38 cellular contexts compared by ENCODE assay signal in the genomic region with DNA sequence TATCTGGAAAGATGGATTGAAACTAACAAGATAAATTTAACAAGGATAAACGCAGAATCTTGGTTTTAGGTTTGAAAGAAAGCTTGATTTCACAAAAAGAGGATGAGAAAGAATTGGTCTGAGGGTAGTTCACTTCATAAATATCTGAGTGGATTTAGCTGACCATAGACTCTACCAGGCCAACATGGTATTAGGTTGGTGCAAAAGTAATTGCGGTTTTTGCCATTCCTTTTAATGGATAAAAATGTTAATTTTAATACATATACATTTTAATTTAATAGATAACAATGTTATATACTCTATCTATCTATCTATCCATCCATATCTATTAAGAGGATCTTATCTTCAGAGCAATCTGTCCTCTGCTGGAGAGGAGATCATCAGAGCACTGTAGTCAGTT.
"Had no signal": no experiment of that assay in that cellular context is flagged by ENCODE, and none has a peak within 500 bp of the region (broad histone marks: within the 10 kb centered on the region; RNA-seq: fewer than 3 reads in every experiment).

No MANE protein-coding gene starts in this region.

- H3K36me3 Mint-ChIP-seq: activated naive CD4-positive, alpha-beta T cell treated with anti-CD3 and anti-CD28 coated beads, Interleukin-2, amount 10 ng/mL, durations not matched to agents 7 days and 5 days; activated naive CD4-positive, alpha-beta T cell treated with anti-CD3 and anti-CD28 coated beads, Interleukin-2, amount 50 U/mL, for 24 hours; activated naive CD4-positive, alpha-beta T cell treated with anti-CD3 and anti-CD28 coated beads, Interleukin-2, amount 50 U/mL, for 72 hours; activated naive CD8-positive, alpha-beta T cell; brain had no signal

- H3K9me3 ChIP-seq: adrenal gland, ascending aorta, body of pancreas, breast epithelium had no signal

- ATAC-seq: activated naive CD4-positive, alpha-beta T cell treated with anti-CD3 and anti-CD28 coated beads, Interleukin-2, amount 50 U/mL, for 72 hours; activated naive CD8-positive, alpha-beta T cell treated with anti-CD3 and anti-CD28 coated beads, Interleukin-2, amount 50 U/mL, for 24 hours; activated T-cell treated with anti-CD3 and anti-CD28 coated beads, Interleukin-2, amount 50 U/mL, for 4 hours; activated T-cell treated with anti-CD3 and anti-CD28 coated beads, Interleukin-2, amount 50 U/mL, for 72 hours; activated T-helper 17 cell treated with anti-CD3 and anti-CD28 coated beads, Interleukin-2, amount 50 U/mL, for 72 hours; body of pancreas had no signal

- DNase-seq: activated effector memory CD4-positive, alpha-beta T cell treated with anti-CD3 and anti-CD28 coated beads, Interleukin-2, amount 50 U/mL, for 16 hours; activated effector memory CD4-positive, alpha-beta T cell treated with Interleukin-2 at 50 U/mL for 16 hours; activated gamma-delta T cell; activated gamma-delta T cell treated with Interleukin-2 at 50 U/mL for 16 hours; activated naive CD4-positive, alpha-beta T cell; activated naive CD4-positive, alpha-beta T cell treated with anti-CD3 and anti-CD28 coated beads for 36 hours; activated naive CD4-positive, alpha-beta T cell treated with anti-CD3 and anti-CD28 coated beads, Interleukin-2, amount 10 ng/mL, durations not matched to agents 7 days and 5 days; activated naive CD4-positive, alpha-beta T cell treated with anti-CD3 and anti-CD28 coated beads, Interleukin-2, amount 50 U/mL, for 16 hours; activated naive CD4-positive, alpha-beta T cell treated with Interleukin-2 at 50 U/mL for 16 hours; activated naive CD8-positive, alpha-beta T cell treated with anti-CD3 and anti-CD28 coated beads, Interleukin-2, amount 50 U/mL, for 24 hours; activated T-cell treated with anti-CD3 and anti-CD28 coated beads, Interleukin-2, amount 50 U/mL, for 1 hour; activated T-cell treated with anti-CD3 and anti-CD28 coated beads, Interleukin-2, amount 50 U/mL, for 24 hours; activated T-cell treated with anti-CD3 and anti-CD28 coated beads, Interleukin-2, amount 50 U/mL, for 4 hours; activated T-cell treated with anti-CD3 and anti-CD28 coated beads, Interleukin-2, amount 50 U/mL, for 48 hours; activated T-cell treated with anti-CD3 and anti-CD28 coated beads, Interleukin-2, amount 50 U/mL, for 72 hours; adrenal gland; amniotic stem cell; amygdala; anterior cingulate cortex; aorta; body of pancreas; brain microvascular endothelial cell; caudate nucleus; central memory CD4-positive, alpha-beta T cell; cerebellar nuclear complex had no signal

- H3K27me3 ChIP-seq: ascending aorta, body of pancreas, brain microvascular endothelial cell, cardiac muscle cell had no signal

- H3K4me1 Mint-ChIP-seq: activated naive CD4-positive, alpha-beta T cell treated with anti-CD3 and anti-CD28 coated beads, Interleukin-2, amount 10 ng/mL, durations not matched to agents 7 days and 5 days; activated naive CD4-positive, alpha-beta T cell treated with anti-CD3 and anti-CD28 coated beads, Interleukin-2, amount 50 U/mL, for 24 hours; activated naive CD8-positive, alpha-beta T cell treated with anti-CD3 and anti-CD28 coated beads, Interleukin-2, amount 50 U/mL, for 24 hours; activated T-helper 17 cell treated with anti-CD3 and anti-CD28 coated beads, Interleukin-2, amount 50 U/mL, for 72 hours; central memory CD8-positive, alpha-beta T cell had no signal

- H3K36me3 ChIP-seq: adrenal gland, ascending aorta, brain microvascular endothelial cell, breast epithelium, cardiac muscle cell had no signal

- H3K27ac Mint-ChIP-seq: activated naive CD4-positive, alpha-beta T cell treated with anti-CD3 and anti-CD28 coated beads for 36 hours; activated naive CD4-positive, alpha-beta T cell treated with anti-CD3 and anti-CD28 coated beads, Interleukin-2, amount 10 ng/mL, durations not matched to agents 7 days and 5 days; activated naive CD4-positive, alpha-beta T cell treated with anti-CD3 and anti-CD28 coated beads, Interleukin-2, amount 50 U/mL, for 24 hours; activated naive CD4-positive, alpha-beta T cell treated with anti-CD3 and anti-CD28 coated beads, Interleukin-2, amount 50 U/mL, for 72 hours; activated naive CD8-positive, alpha-beta T cell; activated naive CD8-positive, alpha-beta T cell treated with anti-CD3 and anti-CD28 coated beads, Interleukin-2, amount 50 U/mL, for 24 hours; activated T-cell treated with anti-CD3 and anti-CD28 coated beads, Interleukin-2, amount 50 U/mL, for 24 hours; activated T-cell treated with anti-CD3 and anti-CD28 coated beads, Interleukin-2, amount 50 U/mL, for 72 hours; activated T-helper 1 cell treated with anti-CD3 and anti-CD28 coated beads, Interleukin-12 subunit alpha, Interleukin-12 subunit beta, Interleukin-2, Interleukin-4 antibody, amounts not matched to agents 30 ng/mL and 10 ng/mL and 1 ng/mL, durations not matched to agents 14 hours and 24 hours and 36 hours; activated T-helper 17 cell treated with anti-CD3 and anti-CD28 coated beads, Interleukin-2, amount 50 U/mL, for 72 hours; activated T-helper 2 cell treated with anti-CD3 and anti-CD28 coated beads, Interferon-gamma antibody, Interleukin-2, Interleukin-4, amounts not matched to agents 10 μg/mL and 5 μg/mL and 100 μg/mL, durations not matched to agents 14 hours and 24 hours and 36 hours; brain had no signal

- H3K27ac ChIP-seq: adrenal gland, ascending aorta, body of pancreas, brain microvascular endothelial cell, breast epithelium, cardiac muscle cell had no signal

- H3K4me3 ChIP-seq: adrenal gland, ascending aorta, body of pancreas, breast epithelium, cardiac muscle cell had no signal

- FAIRE-seq: bronchial epithelial cell, colon had no signal

- H3K9me3 Mint-ChIP-seq: activated naive CD4-positive, alpha-beta T cell treated with anti-CD3 and anti-CD28 coated beads for 36 hours; activated naive CD4-positive, alpha-beta T cell treated with anti-CD3 and anti-CD28 coated beads, Interleukin-2, amount 10 ng/mL, durations not matched to agents 7 days and 5 days; activated naive CD4-positive, alpha-beta T cell treated with anti-CD3 and anti-CD28 coated beads, Interleukin-2, amount 50 U/mL, for 24 hours; activated naive CD4-positive, alpha-beta T cell treated with anti-CD3 and anti-CD28 coated beads, Interleukin-2, amount 50 U/mL, for 72 hours; activated naive CD8-positive, alpha-beta T cell treated with anti-CD3 and anti-CD28 coated beads, Interleukin-2, amount 50 U/mL, for 24 hours; activated T-cell treated with anti-CD3 and anti-CD28 coated beads, Interleukin-2, amount 50 U/mL, for 24 hours; activated T-cell treated with anti-CD3 and anti-CD28 coated beads, Interleukin-2, amount 50 U/mL, for 4 hours; activated T-cell treated with anti-CD3 and anti-CD28 coated beads, Interleukin-2, amount 50 U/mL, for 72 hours; activated T-helper 1 cell treated with anti-CD3 and anti-CD28 coated beads, Interleukin-12 subunit alpha, Interleukin-12 subunit beta, Interleukin-2, Interleukin-4 antibody, amounts not matched to agents 30 ng/mL and 10 ng/mL and 1 ng/mL, durations not matched to agents 14 hours and 24 hours and 36 hours; activated T-helper 17 cell treated with anti-CD3 and anti-CD28 coated beads, Interleukin-2, amount 50 U/mL, for 72 hours; activated T-helper 2 cell treated with anti-CD3 and anti-CD28 coated beads, Interferon-gamma antibody, Interleukin-2, Interleukin-4, amounts not matched to agents 10 μg/mL and 5 μg/mL and 100 μg/mL, durations not matched to agents 14 hours and 24 hours and 36 hours; brain; central memory CD8-positive, alpha-beta T cell had no signal

- H3K4me1 ChIP-seq: adrenal gland, ascending aorta, body of pancreas, breast epithelium had no signal

- H3K4me3 Mint-ChIP-seq: activated naive CD4-positive, alpha-beta T cell treated with anti-CD3 and anti-CD28 coated beads for 36 hours; activated naive CD4-positive, alpha-beta T cell treated with anti-CD3 and anti-CD28 coated beads, Interleukin-2, amount 10 ng/mL, durations not matched to agents 7 days and 5 days; activated naive CD4-positive, alpha-beta T cell treated with anti-CD3 and anti-CD28 coated beads, Interleukin-2, amount 50 U/mL, for 24 hours; activated naive CD8-positive, alpha-beta T cell; activated naive CD8-positive, alpha-beta T cell treated with anti-CD3 and anti-CD28 coated beads, Interleukin-2, amount 50 U/mL, for 24 hours; activated T-cell treated with anti-CD3 and anti-CD28 coated beads, Interleukin-2, amount 50 U/mL, for 24 hours; activated T-cell treated with anti-CD3 and anti-CD28 coated beads, Interleukin-2, amount 50 U/mL, for 4 hours; activated T-cell treated with anti-CD3 and anti-CD28 coated beads, Interleukin-2, amount 50 U/mL, for 72 hours; activated T-helper 1 cell treated with anti-CD3 and anti-CD28 coated beads, Interleukin-12 subunit alpha, Interleukin-12 subunit beta, Interleukin-2, Interleukin-4 antibody, amounts not matched to agents 30 ng/mL and 10 ng/mL and 1 ng/mL, durations not matched to agents 14 hours and 24 hours and 36 hours; activated T-helper 17 cell treated with anti-CD3 and anti-CD28 coated beads, Interleukin-2, amount 50 U/mL, for 72 hours; brain; central memory CD8-positive, alpha-beta T cell had no signal
